ENCODE assay signal across 8 cellular contexts in genomic region chr4:3942569-3942971, GRCh38.
DNase-seq lines count a peak whose midpoint lies in the region; TF ChIP-seq lines count a peak whose summit lies in the region.
"Not testable (repeated sequence)": the region's sequence is repeated elsewhere in the genome, so short reads cannot be mapped to it uniquely, and the experiment has no call there.

No MANE protein-coding gene starts in this region.

- not testable (repeated sequence) for H3K27ac ChIP-seq in WERI-Rb-1, stomach

- CTCF ChIA-PET in Caco-2 (lab: Charles Lee), result interaction anchor here (0.6 to 1.1 kb wide), 5 partner anchors 13 to 493 kb away, joined by 3 to 7 read pairs (median 3); no protein-coding TSS in a partner anchor

- not testable (repeated sequence) for H3K36me3 ChIP-seq in Caco-2 (ENCODE audit: control insufficient read depth, insufficient read depth, low read length); WERI-Rb-1
- H3K36me3 ChIP-seq in stomach, result peaks cover 0 to 19% (median 13%) of the 10 kb centered on the region in 4 donors

- H3K4me3 Mint-ChIP-seq in Caco-2 (ENCODE audit: unreplicated experiment); glutamatergic neuron (ENCODE audit: unreplicated experiment); nephron: not testable (repeated sequence)

- TF ChIP-seq CTCF in Caco-2 (IDR thresholded peaks at IDR 0.05; ENCODE audit: insufficient read depth in 1 of 2, low read depth in 1 of 2, low read length in 1 of 2, severe bottlenecking in 1 of 2, unreplicated experiment in 1 of 2) (peak; percentile 23 to 37), WERI-Rb-1 (IDR thresholded peaks at IDR 0.05; ENCODE audit: low read depth, low read length) (peak; percentile 53), astrocyte of the spinal cord (IDR thresholded peaks at IDR 0.05; ENCODE audit: low read depth, low read length) (peak; percentile 43), glutamatergic neuron (IDR thresholded peaks at IDR 0.05; ENCODE audit: partially characterized antibody, unreplicated experiment) (peak; percentile 71), nephron (IDR thresholded peaks at IDR 0.05; ENCODE audit: unreplicated experiment in 3 of 3) (peak; percentile 51 to 56 (median 55)), stomach (IDR thresholded peaks at IDR 0.05) (peak in 5 of 7 experiments; percentile 19 to 59 (median 43))

- intact Hi-C loops in Caco-2 (cut with micrococcal nuclease; ENCODE audit: unreplicated experiment), result loop anchor here (10.0 kb wide), 2 partner anchors 48 to 158 kb away; no protein-coding TSS in a partner anchor
- intact Hi-C loops in stomach (cut with DNase I; ENCODE audit: low total_unique reads), result not testable (repeated sequence)

- DNase-seq in Caco-2 (peak; percentile 72 to 78), HuH-7 (ENCODE audit: low spot score) (peak; percentile 23), NCI-H748 (lab: John Stamatoyannopoulos, UW; ENCODE audit: unreplicated experiment) (peak; percentile 26), WERI-Rb-1 (peak; percentile 74), astrocyte of the spinal cord (ENCODE audit: low read depth, low spot score) (peak; percentile 38), glutamatergic neuron (peak; percentile 88), stomach (peak; percentile 66)

- H3K4me1 Mint-ChIP-seq in Caco-2 (ENCODE audit: low read depth, unreplicated experiment); glutamatergic neuron (ENCODE audit: low read depth, unreplicated experiment): not testable (repeated sequence)
- peaks cover 13% of the 10 kb centered on the region for H3K4me1 Mint-ChIP-seq in nephron

- WGBS in stomach, 5 donors, result 4 to 10% (median 8%) methylated on average over 12 of the region's 12 CpGs

- not testable (repeated sequence) for BruUV-seq in Caco-2 (replicated peaks; lab: Mats Ljungman, UMichigan)

- H3K27ac Mint-ChIP-seq in Caco-2 (ENCODE audit: unreplicated experiment); glutamatergic neuron (ENCODE audit: unreplicated experiment); nephron: not testable (repeated sequence)

- not testable (repeated sequence) for H3K9me3 ChIP-seq in Caco-2; WERI-Rb-1 (ENCODE audit: severe bottlenecking); stomach

- POLR2A ChIA-PET in Caco-2 (lab: Charles Lee), result interaction anchor here (0.6 kb wide), 1 partner anchor 265 kb away, joined by 3 read pairs; no protein-coding TSS in a partner anchor

- in situ Hi-C loops in astrocyte of the spinal cord (cut with HindIII; ENCODE audit: low sequenced_read_pairs), result not testable (repeated sequence)

- not testable (repeated sequence) for H3K27me3 Mint-ChIP-seq in Caco-2 (ENCODE audit: insufficient read depth, unreplicated experiment); glutamatergic neuron (ENCODE audit: unreplicated experiment); nephron (ENCODE audit: low read depth)

- H3K4me3 ChIP-seq in Caco-2 (ENCODE audit: low read depth, low read length); WERI-Rb-1 (ENCODE audit: low read depth, low read length); astrocyte of the spinal cord (ENCODE audit: low read depth, low read length); stomach: not testable (repeated sequence)

- not testable (repeated sequence) for H3K27me3 ChIP-seq in Caco-2 (replicated peaks; ENCODE audit: control insufficient read depth, insufficient read depth, low read length); WERI-Rb-1 (ENCODE audit: insufficient read depth, low read depth, severe bottlenecking); stomach

- H3K36me3 Mint-ChIP-seq in Caco-2 (ENCODE audit: insufficient read depth, unreplicated experiment); glutamatergic neuron (ENCODE audit: unreplicated experiment); nephron (ENCODE audit: low read depth): not testable (repeated sequence)

- not testable (repeated sequence) for H3K9me3 Mint-ChIP-seq in Caco-2 (ENCODE audit: unreplicated experiment); glutamatergic neuron (ENCODE audit: unreplicated experiment); nephron

- not testable (repeated sequence) for TF ChIP-seq EP300 in stomach (IDR thresholded peaks at IDR 0.05)

- H3K4me1 ChIP-seq in Caco-2, stomach: not testable (repeated sequence)

- not testable (repeated sequence) for TF ChIP-seq POLR2A in stomach (IDR thresholded peaks at IDR 0.05)

Comparison
In these comparisons a context has a peak if more than half of its experiments do, and no peak if none do; other contexts are left out.
1. DNase-seq: peak in every context shown above with its lines; median percentile 88 in glutamatergic neuron; 75 in Caco-2; 74 in WERI-Rb-1; 66 in stomach; 38 in astrocyte of the spinal cord; 26 in NCI-H748; 23 in HuH-7.